Comparison of ENCODE assay signal across 34 cellular contexts in genomic region chr3:132854856-132855535, GRCh38.
DNase-seq lines count a peak whose midpoint lies in the region; ATAC-seq, FAIRE-seq and TF ChIP-seq lines count a peak whose summit lies in the region.
"Had no signal": no experiment of that assay in that cellular context is flagged by ENCODE, and none has a peak within 500 bp of the region (broad histone marks: within the 10 kb centered on the region; RNA-seq: fewer than 3 reads in every experiment).

No MANE protein-coding gene starts in this region.

- H3K4me1 ChIP-seq in H1 (replicated peaks in 1 of 4; ENCODE audit: control insufficient read depth in 3 of 4, insufficient read depth in 4 of 4, low read length in 3 of 4) = no peaks in the 10 kb centered on the region
- H3K4me1 ChIP-seq: esophagus muscularis mucosa, foreskin keratinocyte, heart left ventricle, right atrium auricular region had no signal

- CTCF ChIA-PET in H1 (lab: Charles Lee; ENCODE audit: partially characterized antibody) = interaction anchor here (0.6 to 1.4 kb wide), 2 partner anchors 17 to 90 kb away, joined by 3 to 5 read pairs; no protein-coding TSS in a partner anchor
- CTCF ChIA-PET in MCF 10A (lab: Yijun Ruan, JAX) = no interaction called here

- H4K91ac ChIP-seq in H1 (replicated peaks; ENCODE audit: insufficient read length, low read length) = no peak overlapping the region

- no peak overlapping the region for H3K4me3 ChIP-seq in H1 (ENCODE audit: extremely low read depth in 1 of 4, insufficient read depth in 2 of 4, low read depth in 3 of 4, low read length in 4 of 4)
- H3K4me3 ChIP-seq: esophagus muscularis mucosa, heart left ventricle, right atrium auricular region, thoracic aorta had no signal

- H3K23me2 ChIP-seq in H1 (ENCODE audit: low read depth, low read length) = no peaks in the 10 kb centered on the region

- no peaks in the 10 kb centered on the region for H3K79me2 ChIP-seq in H1 (ENCODE audit: control insufficient read depth in 1 of 2, insufficient read depth in 2 of 2, low read length in 2 of 2)

- H3K9me3 Mint-ChIP-seq in MCF 10A (ENCODE audit: unreplicated experiment) = no peaks in the 10 kb centered on the region
- H3K9me3 Mint-ChIP-seq in stimulated activated memory B cell treated with anti-CD40 and anti-IgM and Interleukin-4, amounts not matched to agents 10 μg/mL and 1 μg/mL and 100 μg/mL, for 72 hours = peaks cover 10% of the 10 kb centered on the region
- H3K9me3 Mint-ChIP-seq: activated CD4-positive, alpha-beta T cell treated with anti-CD3 and anti-CD28 coated beads, Interleukin-2, amount 10 ng/mL, durations not matched to agents 24 days and 14 days had no signal

- H3K9me3 ChIP-seq in H1 (ENCODE audit: insufficient read depth in 2 of 2, low read depth in 1 of 2, low read length in 1 of 2) = no peaks in the 10 kb centered on the region
- H3K9me3 ChIP-seq: neutrophil, right atrium auricular region, thoracic aorta had no signal

- H3K18ac ChIP-seq in H1 (ENCODE audit: extremely low read depth, low read length) = no peak overlapping the region

- no peak overlapping the region for H3K9ac ChIP-seq in H1 (replicated peaks in 1 of 4; ENCODE audit: extremely low read depth in 1 of 4, low read depth in 3 of 4, low read length in 3 of 4)

- intact Hi-C loops in MCF 10A (cut with micrococcal nuclease) = no loop called here

- H2BK12ac ChIP-seq in H1 (ENCODE audit: low read depth, low read length) = 0 out of 2 replicates have a peak overlapping the region, but pooled peaks have one; percentile 55

- no peak for TF ChIP-seq EP300 in H1 (IDR thresholded peaks at IDR 0.05; ENCODE audit: borderline replicate concordance in 1 of 2, low read depth in 2 of 2, low read length in 2 of 2)

- FAIRE-seq in H1 (lab: Jason Lieb, UNC) = no peak
- FAIRE-seq: endometrium, H54 had no signal

- 94% methylated on average over 6 of the region's 6 CpGs; no CpG with 5 or more reads in 1 of the 2 experiments for WGBS in H1 (ENCODE audit: extremely low coverage in 1 of 2, insufficient coverage in 1 of 2, insufficient read length in 1 of 2, insufficient replicate concordance in 2 of 2, low coverage in 1 of 2, low lambda C conversion rate in 2 of 2, missing lambda C conversion rate in 1 of 2), 2 experiments

- no peak overlapping the region for H2BK20ac ChIP-seq in H1 (ENCODE audit: low read length)

- ATAC-seq in stimulated activated memory B cell treated with anti-CD40 and anti-IgM and Interleukin-4, amounts not matched to agents 10 μg/mL and 1 μg/mL and 100 μg/mL, for 72 hours = no peak
- ATAC-seq: foreskin keratinocyte; heart left ventricle; stimulated activated naive CD8-positive, alpha-beta T cell treated with anti-CD3 and anti-CD28 coated beads, Interleukin-15, amount 100 ng/mL, for 72 hours had no signal

- no peak overlapping the region for H2BK120ac ChIP-seq in H1 (replicated peaks; ENCODE audit: low read depth, low read length)

- H3K4me2 ChIP-seq in H1 (ENCODE audit: insufficient read depth in 1 of 2, low read depth in 2 of 2, low read length in 2 of 2) = no peak overlapping the region

- no peaks in the 10 kb centered on the region for H3K36me3 Mint-ChIP-seq in MCF 10A (ENCODE audit: insufficient read depth, unreplicated experiment)
- no peaks in the 10 kb centered on the region for H3K36me3 Mint-ChIP-seq in stimulated activated memory B cell treated with anti-CD40 and anti-IgM and Interleukin-4, amounts not matched to agents 10 μg/mL and 1 μg/mL and 100 μg/mL, for 72 hours
- H3K36me3 Mint-ChIP-seq: activated naive CD4-positive, alpha-beta T cell treated with anti-CD3 and anti-CD28 coated beads, Interleukin-2, amount 50 U/mL, for 24 hours; CD8-positive, alpha-beta memory T cell; mesothelial cell of epicardium; naive B cell had no signal

- no peaks in the 10 kb centered on the region for H3K4me1 Mint-ChIP-seq in MCF 10A (ENCODE audit: insufficient read depth, unreplicated experiment)
- H3K4me1 Mint-ChIP-seq in stimulated activated memory B cell treated with anti-CD40 and anti-IgM and Interleukin-4, amounts not matched to agents 10 μg/mL and 1 μg/mL and 100 μg/mL, for 72 hours = no peaks in the 10 kb centered on the region
- H3K4me1 Mint-ChIP-seq: activated CD4-positive, alpha-beta T cell treated with anti-CD3 and anti-CD28 coated beads, Interleukin-2, amount 10 ng/mL, durations not matched to agents 24 days and 14 days; activated naive CD4-positive, alpha-beta T cell treated with anti-CD3 and anti-CD28 coated beads, Interleukin-2, amount 50 U/mL, for 24 hours; CD8-positive, alpha-beta memory T cell; naive B cell; stimulated activated naive CD8-positive, alpha-beta T cell treated with anti-CD3 and anti-CD28 coated beads, Interleukin-15, amount 100 ng/mL, for 72 hours had no signal

- H3K27ac Mint-ChIP-seq in MCF 10A (ENCODE audit: low read depth, unreplicated experiment) = no peak overlapping the region
- no peak overlapping the region for H3K27ac Mint-ChIP-seq in stimulated activated memory B cell treated with anti-CD40 and anti-IgM and Interleukin-4, amounts not matched to agents 10 μg/mL and 1 μg/mL and 100 μg/mL, for 72 hours
- H3K27ac Mint-ChIP-seq: activated CD4-positive, alpha-beta T cell treated with anti-CD3 and anti-CD28 coated beads, Interleukin-2, amount 10 ng/mL, durations not matched to agents 24 days and 14 days; activated naive CD4-positive, alpha-beta T cell treated with anti-CD3 and anti-CD28 coated beads, Interleukin-2, amount 50 U/mL, for 24 hours; CD8-positive, alpha-beta memory T cell; mesothelial cell of epicardium; naive B cell; stimulated activated naive CD8-positive, alpha-beta T cell treated with anti-CD3 and anti-CD28 coated beads, Interleukin-15, amount 100 ng/mL, for 72 hours had no signal

- H3K36me3 ChIP-seq in H1 (ENCODE audit: control insufficient read depth in 2 of 4, insufficient read depth in 4 of 4, low read length in 3 of 4) = no peaks in the 10 kb centered on the region
- H3K36me3 ChIP-seq: brain microvascular endothelial cell, esophagus muscularis mucosa, heart left ventricle, neutrophil, right atrium auricular region, thoracic aorta, WERI-Rb-1 had no signal

- no peak overlapping the region for H2BK15ac ChIP-seq in H1 (ENCODE audit: low read length)

- H2AFZ ChIP-seq in H1 (ENCODE audit: low read length) = no peak overlapping the region

- H3K79me1 ChIP-seq in H1 (ENCODE audit: low read depth, low read length) = no peaks in the 10 kb centered on the region

- H4K20me1 ChIP-seq in H1 (replicated peaks in 1 of 2; ENCODE audit: control insufficient read depth in 1 of 2, insufficient read depth in 2 of 2, low read length in 2 of 2) = no peaks in the 10 kb centered on the region

- POLR2A ChIA-PET in H1 (lab: Charles Lee; ENCODE audit: partially characterized antibody) (no interaction called here), MCF 10A (lab: Yijun Ruan, JAX) (no interaction called here)

- no peak overlapping the region for H4K8ac ChIP-seq in H1 (ENCODE audit: extremely low read depth, insufficient read depth, low read length)

- TF ChIP-seq RAD21 in H1 (IDR thresholded peaks at IDR 0.05 in 1 of 2, conservative IDR thresholded peaks at IDR 0.05 in 1 of 2; ENCODE audit: low read depth in 2 of 2, low read length in 2 of 2) = no peak

- no peak overlapping the region for H2BK5ac ChIP-seq in H1 (ENCODE audit: low read depth, low read length)

- H3K4ac ChIP-seq in H1 (replicated peaks; ENCODE audit: insufficient read length, low read depth, low read length) = no peak overlapping the region

- no peak overlapping the region for H3K4me3 Mint-ChIP-seq in MCF 10A (ENCODE audit: unreplicated experiment)
- no peak overlapping the region for H3K4me3 Mint-ChIP-seq in stimulated activated memory B cell treated with anti-CD40 and anti-IgM and Interleukin-4, amounts not matched to agents 10 μg/mL and 1 μg/mL and 100 μg/mL, for 72 hours
- H3K4me3 Mint-ChIP-seq: activated CD4-positive, alpha-beta T cell treated with anti-CD3 and anti-CD28 coated beads, Interleukin-2, amount 10 ng/mL, durations not matched to agents 24 days and 14 days; activated naive CD4-positive, alpha-beta T cell treated with anti-CD3 and anti-CD28 coated beads, Interleukin-2, amount 50 U/mL, for 24 hours; CD8-positive, alpha-beta memory T cell; mesothelial cell of epicardium; naive B cell; stimulated activated naive CD8-positive, alpha-beta T cell treated with anti-CD3 and anti-CD28 coated beads, Interleukin-15, amount 100 ng/mL, for 72 hours had no signal

- no peak overlapping the region for H3K27ac ChIP-seq in H1 (ENCODE audit: low read depth, low read length)
- H3K27ac ChIP-seq: brain microvascular endothelial cell, esophagus muscularis mucosa, foreskin keratinocyte, heart left ventricle, neutrophil, right atrium auricular region, thoracic aorta, WERI-Rb-1 had no signal

- no TSS peak for BruUV-seq in MCF 10A (replicated peaks; lab: Mats Ljungman, UMichigan)

- peak; percentile 5 for DNase-seq in COR-L47 (lab: John Stamatoyannopoulos, UW)
- DNase-seq in NCI-H2107 (lab: John Stamatoyannopoulos, UW) = peak; percentile 68
- DNase-seq in H1 (ENCODE audit: low read depth in 1 of 2, low spot score in 2 of 2) = no peak
- DNase-seq in HuH-7 (ENCODE audit: low spot score) = no peak
- DNase-seq in MCF 10A (ENCODE audit: unreplicated experiment) = no peak
- DNase-seq: activated CD4-positive, alpha-beta T cell treated with anti-CD3 and anti-CD28 coated beads, Interleukin-2, amount 10 ng/mL, durations not matched to agents 24 days and 14 days; activated CD8-positive, alpha-beta memory T cell treated with anti-CD3 and anti-CD28 coated beads for 24 hours; activated T-cell treated with anti-CD3 and anti-CD28 coated beads for 4 hours; amniotic stem cell; brain microvascular endothelial cell; CD8-positive, alpha-beta memory T cell; cerebellar nuclear complex; dermis blood vessel endothelial cell; foreskin keratinocyte; heart left ventricle; Kasumi-1; naive B cell; NCI-H1694; NCI-H446; RPMI8226; stimulated activated CD8-positive, alpha-beta memory T cell treated with anti-CD3 and anti-CD28 coated beads, Interleukin-4, amount 100 ng/mL, for 48 hours; stimulated activated naive CD8-positive, alpha-beta T cell treated with anti-CD3 and anti-CD28 coated beads, Interleukin-15, amount 100 ng/mL, for 72 hours; T1000; WERI-Rb-1 had no signal

- H2AK5ac ChIP-seq in H1 (ENCODE audit: low read depth, low read length) = no peak overlapping the region

- no peak for TF ChIP-seq POLR2A in H1 (IDR thresholded peaks at IDR 0.05; ENCODE audit: control extremely low read depth in 1 of 2, low read depth in 2 of 2, low read length in 2 of 2)

- H3K14ac ChIP-seq in H1 (ENCODE audit: insufficient read length) = no peak overlapping the region

- H3K23ac ChIP-seq in H1 (ENCODE audit: insufficient read length) = no peak overlapping the region

- H3K56ac ChIP-seq in H1 (replicated peaks; ENCODE audit: insufficient read length, low read depth, low read length) = no peak overlapping the region

- no peak overlapping the region for H4K5ac ChIP-seq in H1 (ENCODE audit: insufficient read length, low read depth, low read length)

- H3K27me3 ChIP-seq in H1 (replicated peaks in 1 of 4; ENCODE audit: control insufficient read depth in 3 of 4, extremely low read depth in 1 of 4, insufficient read depth in 3 of 4, low read length in 3 of 4) = no peaks in the 10 kb centered on the region
- H3K27me3 ChIP-seq: brain microvascular endothelial cell, esophagus muscularis mucosa, foreskin keratinocyte, heart left ventricle, neutrophil, right atrium auricular region had no signal

- peaks cover 5% of the 10 kb centered on the region for H3K27me3 Mint-ChIP-seq in MCF 10A (ENCODE audit: insufficient read depth, unreplicated experiment)
- no peaks in the 10 kb centered on the region for H3K27me3 Mint-ChIP-seq in stimulated activated memory B cell treated with anti-CD40 and anti-IgM and Interleukin-4, amounts not matched to agents 10 μg/mL and 1 μg/mL and 100 μg/mL, for 72 hours
- H3K27me3 Mint-ChIP-seq: activated CD4-positive, alpha-beta T cell treated with anti-CD3 and anti-CD28 coated beads, Interleukin-2, amount 10 ng/mL, durations not matched to agents 24 days and 14 days; CD8-positive, alpha-beta memory T cell; naive B cell had no signal

- TF ChIP-seq CTCF in GM12874 (IDR thresholded peaks at IDR 0.05; ENCODE audit: insufficient read depth, low read depth, low read length) = 0 out of 2 replicates have a peak, but pooled peaks have one; percentile 13
- TF ChIP-seq CTCF in H1 (IDR thresholded peaks at IDR 0.05; ENCODE audit: control extremely low read depth in 1 of 3, insufficient read depth in 1 of 3, low read depth in 1 of 3, low read length in 3 of 3) = no peak
- TF ChIP-seq CTCF in MCF 10A (IDR thresholded peaks at IDR 0.05; ENCODE audit: unreplicated experiment) = no peak

Comparison
In these comparisons a context has a peak if more than half of its experiments do, and no peak if none do; other contexts are left out.
1. DNase-seq: peak in COR-L47 (single experiment) and NCI-H2107 (single experiment); none in H1 (0 of 2), HuH-7 (single experiment) and MCF 10A (single experiment).